Comparison of ENCODE assay signal across 8 cellular contexts in the genomic region with DNA sequence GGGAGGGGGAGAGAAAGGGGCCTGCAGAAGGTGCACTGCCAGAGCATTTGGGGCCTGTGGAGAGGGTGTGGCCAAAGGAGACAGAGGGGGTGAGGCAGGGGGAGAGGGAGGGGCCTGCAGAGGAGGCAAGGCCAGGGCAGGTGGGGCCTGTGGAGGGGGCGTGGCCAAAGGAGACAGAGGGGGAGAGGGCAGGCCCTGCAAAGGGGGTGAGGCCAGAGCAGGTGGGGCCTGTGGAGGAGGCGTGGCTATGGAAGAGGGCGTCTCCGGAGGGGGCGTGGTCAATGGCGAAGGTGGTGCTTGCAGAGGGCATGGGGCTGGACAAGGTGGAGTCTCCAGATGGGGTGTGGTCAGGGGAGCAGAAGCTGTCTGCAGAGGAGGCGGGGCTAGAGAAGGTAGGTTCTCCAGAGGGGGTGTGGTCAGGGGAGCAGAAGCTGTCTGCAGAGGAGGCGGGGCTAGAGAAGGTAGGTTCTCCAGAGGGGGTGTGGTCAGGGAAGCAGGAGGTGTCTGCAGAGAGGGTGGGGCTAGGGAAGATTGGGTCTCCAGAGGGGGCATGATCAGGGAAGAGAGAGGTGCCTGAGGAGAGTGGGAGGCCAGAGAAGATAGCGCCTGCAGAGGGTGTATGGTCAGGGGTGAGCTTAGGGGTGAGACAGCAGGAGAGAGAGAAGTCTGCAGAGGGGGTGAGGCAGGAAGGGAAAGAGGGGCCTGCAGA. TPM values are rescaled to one million over a fixed set of nuclear protein-coding genes. Genes with fewer than 3 reads are reported as not detected.
DNase-seq lines count a peak whose midpoint lies in the region; ATAC-seq and TF ChIP-seq lines count a peak whose summit lies in the region.

No MANE protein-coding gene starts in this region.

- H3K36me3 Mint-ChIP-seq in neural progenitor cell = no peaks in the 10 kb centered on the region

- no peak overlapping the region for H3K9ac ChIP-seq in Loucy (ENCODE audit: low read depth, low read length, poor library complexity, severe bottlenecking)
- H3K9ac ChIP-seq in colonic mucosa (ENCODE audit: low read depth in 2 of 2, low read length in 2 of 2) = no peak overlapping the region
- no peak overlapping the region for H3K9ac ChIP-seq in neural progenitor cell

- no peak for ATAC-seq in GM21390 (IDR thresholded peaks at IDR 0.05; ENCODE audit: unreplicated experiment)

- H3K4me3 Mint-ChIP-seq in neural progenitor cell = peak overlapping the region; percentile 82

- TF ChIP-seq CTCF in Loucy (conservative IDR thresholded peaks at IDR 0.05; ENCODE audit: low read length) (no peak), colonic mucosa (IDR thresholded peaks at IDR 0.05) (no peak), neural progenitor cell (IDR thresholded peaks at IDR 0.05) (no peak)

- peak overlapping the region; percentile 63 for H3K27ac ChIP-seq in colonic mucosa
- H3K27ac ChIP-seq in neural progenitor cell = peak overlapping the region; percentile 33

- H3K27ac Mint-ChIP-seq in neural progenitor cell = peak overlapping the region; percentile 94

- peak; percentile 79 for DNase-seq in DMS 273 (lab: John Stamatoyannopoulos, UW; ENCODE audit: unreplicated experiment)
- DNase-seq in DMS 273 treated with DMSO at 0.1 percent for 48 hours (lab: John Stamatoyannopoulos, UW) = no peak
- DNase-seq in T1000 (lab: John Stamatoyannopoulos, UW) = peak; percentile 84
- peak; percentile 79 for DNase-seq in colonic mucosa
- DNase-seq in neural progenitor cell (ENCODE audit: low spot score) = peak; percentile 88
- DNase-seq in NCI-H1694 treated with DMSO at 0.1 percent for 48 hours (lab: John Stamatoyannopoulos, UW) = no peak

- intact Hi-C loops in colonic mucosa (cut with DNase I) = no loop called here

- no peaks in the 10 kb centered on the region for H3K79me2 ChIP-seq in Loucy (ENCODE audit: insufficient read depth, low read length)
- no peaks in the 10 kb centered on the region for H3K79me2 ChIP-seq in neural progenitor cell (ENCODE audit: low read depth)

- H3K4me1 ChIP-seq in Loucy (ENCODE audit: insufficient read depth, low read length, poor library complexity, severe bottlenecking) = peaks cover 16% of the 10 kb centered on the region
- peaks cover 4% of the 10 kb centered on the region for H3K4me1 ChIP-seq in colonic mucosa
- peaks cover 11% of the 10 kb centered on the region for H3K4me1 ChIP-seq in neural progenitor cell

- H3F3A ChIP-seq in Loucy (ENCODE audit: low read depth) (peaks cover 4% of the 10 kb centered on the region; the same call in 1 of the 2 replicates), neural progenitor cell (ENCODE audit: low read depth) (peaks cover 63% of the 10 kb centered on the region)

- H3K27me3 ChIP-seq in Loucy (ENCODE audit: insufficient read depth, low read length, poor library complexity, severe bottlenecking) (no peaks in the 10 kb centered on the region), colonic mucosa (peaks cover 28% of the 10 kb centered on the region), neural progenitor cell (peaks cover 30% of the 10 kb centered on the region)

- peak overlapping the region; percentile 11 for H3K4me3 ChIP-seq in Loucy (ENCODE audit: low read length, poor library complexity, severe bottlenecking)
- no peak overlapping the region for H3K4me3 ChIP-seq in colonic mucosa
- peak overlapping the region; percentile 8 for H3K4me3 ChIP-seq in neural progenitor cell

- no peaks in the 10 kb centered on the region for H3K9me2 ChIP-seq in Loucy (replicated peaks; ENCODE audit: low read depth, low read length)

- H3K9me3 ChIP-seq in Loucy (ENCODE audit: insufficient read depth, low read depth, low read length) (no peaks in the 10 kb centered on the region), colonic mucosa (no peaks in the 10 kb centered on the region), neural progenitor cell (ENCODE audit: low read depth) (no peaks in the 10 kb centered on the region)

- H4K20me1 ChIP-seq in Loucy (ENCODE audit: insufficient read depth, low read length, poor library complexity, severe bottlenecking) (no peaks in the 10 kb centered on the region), neural progenitor cell (ENCODE audit: low read depth) (peaks cover 51% of the 10 kb centered on the region)

- H2AFZ ChIP-seq in Loucy (ENCODE audit: low read length) (no peak overlapping the region), neural progenitor cell (replicated peaks) (no peak overlapping the region)

- peaks cover 34% of the 10 kb centered on the region for H3K4me1 Mint-ChIP-seq in neural progenitor cell

- H3K9me3 Mint-ChIP-seq in neural progenitor cell = no peaks in the 10 kb centered on the region

- H3K4me2 ChIP-seq in Loucy (ENCODE audit: low read depth, low read length, poor library complexity, severe bottlenecking) = peak overlapping the region; percentile 40
- H3K4me2 ChIP-seq in neural progenitor cell = peak overlapping the region; percentile 47

- H3K27me3 Mint-ChIP-seq in neural progenitor cell (ENCODE audit: insufficient read depth, low read depth) = peaks cover 25% of the 10 kb centered on the region

- no peaks in the 10 kb centered on the region for H3K36me3 ChIP-seq in Loucy (ENCODE audit: insufficient read depth, low read length)
- H3K36me3 ChIP-seq in colonic mucosa = no peaks in the 10 kb centered on the region
- no peaks in the 10 kb centered on the region for H3K36me3 ChIP-seq in neural progenitor cell

RNA-seq across cellular contexts. Expression of a gene that starts 3.5 kb away (rescaled TPM):
- total RNA-seq in colonic mucosa (under 1 TPM; 0.22 to 0.37 TPM), neural progenitor cell (ENCODE audit: low replicate concordance) (0.07 and 2.8 TPM in 2 replicates)

RNA-seq across cellular contexts. Expression of a gene that starts 17.6 kb away (rescaled TPM):
- total RNA-seq in colonic mucosa = 1 to 10 TPM; 2.9 to 4.0 TPM
- total RNA-seq in neural progenitor cell (ENCODE audit: low replicate concordance) = 0.65 and 1.2 TPM in 2 replicates

RNA-seq across cellular contexts. Expression of a gene that starts 33.0 kb away (rescaled TPM):
- total RNA-seq in colonic mucosa (10 to 100 TPM; 26.3 to 38.3 TPM), neural progenitor cell (ENCODE audit: low replicate concordance) (14.4 and 20.7 TPM in 2 replicates)

RNA-seq across cellular contexts. Expression of a gene that starts 40.7 kb away (rescaled TPM):
- total RNA-seq in colonic mucosa = 10 to 100 TPM; 10.6 to 12.0 TPM
- 4.1 and 13.5 TPM in 2 replicates for total RNA-seq in neural progenitor cell (ENCODE audit: low replicate concordance)

RNA-seq across cellular contexts. Expression of a gene that starts 43.9 kb away (rescaled TPM):
- total RNA-seq in colonic mucosa = not detected
- 0.99 and 1.8 TPM in 2 replicates for total RNA-seq in neural progenitor cell (ENCODE audit: low replicate concordance)

Comparison
In these comparisons a context has a peak if more than half of its experiments do, and no peak if none do; other contexts are left out.
1. DNase-seq: peak in DMS 273 (single experiment), T1000 (single experiment), colonic mucosa (single experiment) and neural progenitor cell (single experiment); none in DMS 273 treated with DMSO at 0.1 percent for 48 hours (single experiment) and NCI-H1694 treated with DMSO at 0.1 percent for 48 hours (single experiment).